Comparison of ENCODE assay signal across 21 cellular contexts in the genomic region with DNA sequence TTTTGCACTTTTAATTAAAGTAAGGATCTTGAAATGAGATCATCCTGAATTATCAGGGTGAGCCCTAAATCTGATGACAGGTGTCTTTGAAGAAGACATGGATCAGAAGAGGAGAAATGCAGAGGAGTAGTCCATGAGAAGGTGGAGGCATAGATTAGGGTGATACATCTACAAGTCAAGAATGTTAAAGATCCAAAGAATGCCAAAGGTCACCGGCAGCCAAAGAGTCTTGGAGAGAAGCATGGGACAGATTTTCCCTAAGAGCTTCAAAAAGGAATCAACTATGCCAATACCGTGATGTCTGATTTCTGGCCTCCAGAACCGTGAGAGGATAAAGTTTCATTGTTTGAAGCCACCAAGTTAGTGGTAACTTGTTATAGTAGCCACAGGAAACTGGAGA. TPM values are rescaled to one million over a fixed set of nuclear protein-coding genes. Genes with fewer than 3 reads are reported as not detected.
DNase-seq lines count a peak whose midpoint lies in the region; ATAC-seq, FAIRE-seq and TF ChIP-seq lines count a peak whose summit lies in the region.
"Had no signal": no experiment of that assay in that cellular context is flagged by ENCODE, and none has a peak within 500 bp of the region (broad histone marks: within the 10 kb centered on the region; RNA-seq: fewer than 3 reads in every experiment).

No MANE protein-coding gene starts in this region.

- CTCF ChIA-PET in HepG2 (lab: Yijun Ruan, JAX; ENCODE audit: low intra/inter-chr PET ratio, low total read pairs): no interaction called here
- CTCF ChIA-PET in activated CD8-positive, alpha-beta memory T cell treated with anti-CD3 and anti-CD28 coated beads, Interleukin-2, amount 10 ng/mL, durations not matched to agents 7 days and 5 days (lab: Charles Lee): no interaction called here

- FAIRE-seq in HepG2 (lab: Jason Lieb, UNC): no peak
- FAIRE-seq: G401.6, GM12891 had no signal

- peaks cover 30% of the 10 kb centered on the region for H3K36me3 Mint-ChIP-seq in activated CD8-positive, alpha-beta memory T cell treated with anti-CD3 and anti-CD28 coated beads, Interleukin-2, amount 10 ng/mL, durations not matched to agents 7 days and 5 days
- H3K36me3 Mint-ChIP-seq: CD14-positive monocyte; CD4-positive, alpha-beta memory T cell had no signal

- BruUV-seq in HepG2 (replicated peaks; lab: Mats Ljungman, UMichigan): no TSS peak

- no peak for TF ChIP-seq RAD21 in HepG2 (CRISPR knock-in tag; IDR thresholded peaks at IDR 0.05)

- ATAC-seq in HepG2 (peak; percentile 17; the same call in 1 of the 3 replicates), right lobe of liver (no peak)
- no peak for ATAC-seq in activated CD8-positive, alpha-beta memory T cell treated with anti-CD3 and anti-CD28 coated beads, Interleukin-2, amount 10 ng/mL, durations not matched to agents 7 days and 5 days

- POLR2A ChIA-PET in HepG2 (lab: Yijun Ruan, JAX): no interaction called here

- no peak overlapping the region for H3K9ac ChIP-seq in HepG2 (ENCODE audit: insufficient read depth, low read depth, low read length)
- H3K9ac ChIP-seq: BLaER1 had no signal

- H3K4me2 ChIP-seq in HepG2 (ENCODE audit: low read depth, low read length) (no peak overlapping the region), hepatocyte (no peak overlapping the region)
- H3K4me2 ChIP-seq: BLaER1 had no signal

- no peak for TF ChIP-seq POLR2A in HepG2 (IDR thresholded peaks at IDR 0.05; ENCODE audit: insufficient read depth in 1 of 2, low read depth in 2 of 2, low read length in 2 of 2)
- no peak for TF ChIP-seq POLR2A in right lobe of liver (IDR thresholded peaks at IDR 0.05)

- WGBS in HepG2 (ENCODE audit: low lambda C conversion rate): 22% methylated on average over 3 of the region's 3 CpGs
- WGBS in right lobe of liver (ENCODE audit: insufficient coverage, low coverage, low lambda C conversion rate, missing lambda C conversion rate): 75% methylated on average over 1 of the region's 3 CpGs
- 93% methylated on average over 3 of the region's 3 CpGs for WGBS in hepatocyte (ENCODE audit: low lambda C conversion rate, missing lambda C conversion rate)

- peaks cover 7% of the 10 kb centered on the region for H3K9me3 Mint-ChIP-seq in activated CD8-positive, alpha-beta memory T cell treated with anti-CD3 and anti-CD28 coated beads, Interleukin-2, amount 10 ng/mL, durations not matched to agents 7 days and 5 days (ENCODE audit: low read depth)
- H3K9me3 Mint-ChIP-seq: H9 had no signal

- intact Hi-C loops in HepG2 (cut with micrococcal nuclease; ENCODE audit: unreplicated experiment) (no loop called here), right lobe of liver (cut with DNase I) (no loop called here), cardiac septum (cut with DNase I) (no loop called here)

- no peaks in the 10 kb centered on the region for H3K9me2 ChIP-seq in hepatocyte (replicated peaks; ENCODE audit: insufficient read depth)

- no peak overlapping the region for H3K4me3 ChIP-seq in HepG2 (replicated peaks in 1 of 3; ENCODE audit: insufficient read depth in 1 of 3, low read depth in 2 of 3, low read length in 3 of 3)
- no peak overlapping the region for H3K4me3 ChIP-seq in right lobe of liver
- H3K4me3 ChIP-seq in hepatocyte: no peak overlapping the region
- H3K4me3 ChIP-seq: BLaER1 had no signal

- H3K4me1 Mint-ChIP-seq in activated CD8-positive, alpha-beta memory T cell treated with anti-CD3 and anti-CD28 coated beads, Interleukin-2, amount 10 ng/mL, durations not matched to agents 7 days and 5 days: peaks cover 18% of the 10 kb centered on the region
- H3K4me1 Mint-ChIP-seq: CD14-positive monocyte, H9 had no signal

- H3K27ac ChIP-seq in HepG2 (ENCODE audit: extremely low read length, insufficient read depth, low read length) (no peak overlapping the region), right lobe of liver (no peak overlapping the region), hepatocyte (no peak overlapping the region)
- H3K27ac ChIP-seq: BLaER1 had no signal

- no peak overlapping the region for H2AFZ ChIP-seq in HepG2 (ENCODE audit: low read length)
- H2AFZ ChIP-seq in hepatocyte: no peak overlapping the region

- H3K4me3 Mint-ChIP-seq in activated CD8-positive, alpha-beta memory T cell treated with anti-CD3 and anti-CD28 coated beads, Interleukin-2, amount 10 ng/mL, durations not matched to agents 7 days and 5 days: no peak overlapping the region
- H3K4me3 Mint-ChIP-seq: CD14-positive monocyte; CD4-positive, alpha-beta memory T cell; H9 had no signal

- no peak overlapping the region for H3K27ac Mint-ChIP-seq in activated CD8-positive, alpha-beta memory T cell treated with anti-CD3 and anti-CD28 coated beads, Interleukin-2, amount 10 ng/mL, durations not matched to agents 7 days and 5 days
- H3K27ac Mint-ChIP-seq: CD14-positive monocyte had no signal

- H3K9me3 ChIP-seq in HepG2 (ENCODE audit: low read length) (no peaks in the 10 kb centered on the region), right lobe of liver (no peaks in the 10 kb centered on the region), hepatocyte (ENCODE audit: low read depth) (no peaks in the 10 kb centered on the region)
- H3K9me3 ChIP-seq: BLaER1 had no signal

- H3K79me2 ChIP-seq in HepG2 (ENCODE audit: insufficient read depth, low read length): no peaks in the 10 kb centered on the region
- H3K79me2 ChIP-seq in hepatocyte: no peaks in the 10 kb centered on the region

- DNase-seq in HepG2 (ENCODE audit: low spot score) (no peak), right lobe of liver (no peak), NCI-H226 (peak; percentile 60), islet precursor cell (peak; percentile 56), hepatocyte (ENCODE audit: low spot score) (no peak), NCI-H1694 treated with DMSO at 0.1 percent for 48 hours (lab: John Stamatoyannopoulos, UW) (no peak), cardiac septum (ENCODE audit: low spot score) (no peak)
- DNase-seq in activated CD8-positive, alpha-beta memory T cell treated with anti-CD3 and anti-CD28 coated beads, Interleukin-2, amount 10 ng/mL, durations not matched to agents 7 days and 5 days: no peak
- DNase-seq: 8988T; CD4-positive, alpha-beta memory T cell; DMS 273 treated with DMSO at 0.1 percent for 48 hours; DMS53; DND-41; GOT3; H9 had no signal

- H3K36me3 ChIP-seq in HepG2 (replicated peaks in 1 of 2; ENCODE audit: control insufficient read depth in 1 of 2, insufficient read depth in 2 of 2, low read length in 2 of 2) (no peaks in the 10 kb centered on the region), right lobe of liver (no peaks in the 10 kb centered on the region), hepatocyte (replicated peaks; ENCODE audit: insufficient read depth, low read depth) (no peaks in the 10 kb centered on the region)
- H3K36me3 ChIP-seq: BLaER1 had no signal

- H3K4me1 ChIP-seq in HepG2 (ENCODE audit: insufficient read depth, low read length) (no peaks in the 10 kb centered on the region), right lobe of liver (no peaks in the 10 kb centered on the region), hepatocyte (ENCODE audit: insufficient read depth) (no peaks in the 10 kb centered on the region)
- H3K4me1 ChIP-seq: BLaER1 had no signal

- H3K27me3 ChIP-seq in HepG2 (ENCODE audit: control insufficient read depth in 1 of 2, insufficient read depth in 2 of 2, low read length in 2 of 2): peaks cover 0 to 3% of the 10 kb centered on the region in 2 experiments; a peak in 2 of 5 replicates
- no peaks in the 10 kb centered on the region for H3K27me3 ChIP-seq in right lobe of liver
- no peaks in the 10 kb centered on the region for H3K27me3 ChIP-seq in hepatocyte
- H3K27me3 ChIP-seq: BLaER1 had no signal

- H4K20me1 ChIP-seq in HepG2 (ENCODE audit: insufficient read depth, low read length): no peaks in the 10 kb centered on the region
- no peaks in the 10 kb centered on the region for H4K20me1 ChIP-seq in hepatocyte (ENCODE audit: insufficient read depth, poor library complexity, severe bottlenecking)
- H4K20me1 ChIP-seq: BLaER1 had no signal

- TF ChIP-seq CTCF in HepG2 (CRISPR knock-in tag; IDR thresholded peaks at IDR 0.05): no peak
- no peak for TF ChIP-seq CTCF in right lobe of liver (IDR thresholded peaks at IDR 0.05)
- TF ChIP-seq CTCF in hepatocyte (IDR thresholded peaks at IDR 0.05; ENCODE audit: poor library complexity): no peak

- in situ Hi-C loops in HepG2 (cut with HindIII; ENCODE audit: extremely low pct_ligation_motif_present, low pct_unique_long_range_greater_than_20kb): no loop called here

- no peaks in the 10 kb centered on the region for H3K27me3 Mint-ChIP-seq in activated CD8-positive, alpha-beta memory T cell treated with anti-CD3 and anti-CD28 coated beads, Interleukin-2, amount 10 ng/mL, durations not matched to agents 7 days and 5 days
- H3K27me3 Mint-ChIP-seq: CD4-positive, alpha-beta memory T cell had no signal

- TF ChIP-seq EP300 in HepG2 (IDR thresholded peaks at IDR 0.05; ENCODE audit: low read depth in 2 of 2, low read length in 2 of 2): no peak
- no peak for TF ChIP-seq EP300 in HepG2 (CRISPR knock-in tag; IDR thresholded peaks at IDR 0.05; ENCODE audit: borderline replicate concordance)

RNA-seq across cellular contexts. Expression of gene THEMIS, which starts 59.0 kb away (rescaled TPM):
- total RNA-seq in HepG2 (2016; rRNA removed; fragmentation: Illumina TruSeq; extraction: Trizol): not detected in 2 replicates
- total RNA-seq in HepG2 (2016; cell fraction: cytosol; rRNA removed; fragmentation: Illumina TruSeq; extraction: Trizol; ENCODE audit: low read depth): not detected in 2 replicates
- total RNA-seq in HepG2 (2016; cell fraction: insoluble cytoplasmic fraction; rRNA removed; fragmentation: Illumina TruSeq; extraction: Trizol): not detected in 2 replicates
- total RNA-seq in HepG2 (2016; cell fraction: membrane; rRNA removed; fragmentation: Illumina TruSeq; extraction: Trizol): not detected in 2 replicates
- not detected in 2 replicates for total RNA-seq in HepG2 (2016; cell fraction: nucleus; rRNA removed; fragmentation: Illumina TruSeq; extraction: Trizol)
- polyA plus RNA-seq in HepG2 (2011; rRNA removed): not detected in 2 replicates
- polyA plus RNA-seq in HepG2 (2011; cell fraction: cytosol; rRNA removed): not detected in 2 replicates
- not detected in 2 replicates for polyA plus RNA-seq in HepG2 (2011; cell fraction: nucleus; rRNA removed)
- not detected in 2 replicates for polyA plus RNA-seq in HepG2 (2012)
- polyA plus RNA-seq in HepG2 (2016; cell fraction: cytosol; fragmentation: Illumina TruSeq; extraction: Trizol; ENCODE audit: low read depth): not detected in 2 replicates
- not detected in 2 replicates for polyA plus RNA-seq in HepG2 (2016; cell fraction: insoluble cytoplasmic fraction; fragmentation: Illumina TruSeq; extraction: Trizol; ENCODE audit: low read depth)
- polyA plus RNA-seq in HepG2 (2016; cell fraction: membrane; fragmentation: Illumina TruSeq; extraction: Trizol; ENCODE audit: low read depth): not detected in 2 replicates
- not detected in 2 replicates for polyA plus RNA-seq in HepG2 (2016; cell fraction: nucleus; fragmentation: Illumina TruSeq; extraction: Trizol; ENCODE audit: insufficient read depth, low read depth)
- not detected in 2 replicates for polyA minus RNA-seq in HepG2 (2011; rRNA and poly(A)+ RNA removed; ENCODE audit: low replicate concordance)
- not detected in 2 replicates for polyA minus RNA-seq in HepG2 (2011; cell fraction: cytosol; rRNA and poly(A)+ RNA removed)
- polyA minus RNA-seq in HepG2 (2011; cell fraction: nucleus; rRNA and poly(A)+ RNA removed): not detected in 2 replicates
- under 1 TPM in 5 of 6 experiments, not detected in 1; 0.09 to 0.61 (median 0.17) TPM for total RNA-seq in right lobe of liver
- 100 to 1,000 TPM; 107 to 133 TPM for total RNA-seq in activated CD8-positive, alpha-beta memory T cell treated with anti-CD3 and anti-CD28 coated beads, Interleukin-2, amount 10 ng/mL, durations not matched to agents 7 days and 5 days
- total RNA-seq in hepatocyte: not detected in 2 replicates
- not detected in 2 replicates for polyA plus RNA-seq in hepatocyte
- total RNA-seq in cardiac septum: 0.08 TPM
- total RNA-seq: A673, H9 had no signal
- polyA plus RNA-seq: AG04450 had no signal

Comparison
In these comparisons a context has a peak if more than half of its experiments do, and no peak if none do; other contexts are left out.
1. DNase-seq: peak in NCI-H226 (single experiment) and islet precursor cell (single experiment); none in HepG2 (single experiment), right lobe of liver (0 of 3), activated CD8-positive, alpha-beta memory T cell treated with anti-CD3 and anti-CD28 coated beads, Interleukin-2, amount 10 ng/mL, durations not matched to agents 7 days and 5 days (single experiment), hepatocyte (single experiment), NCI-H1694 treated with DMSO at 0.1 percent for 48 hours (single experiment) and cardiac septum (single experiment).
2. RNA of gene THEMIS, which starts 59.0 kb away (total RNA-seq): 107 to 133 TPM in activated CD8-positive, alpha-beta memory T cell treated with anti-CD3 and anti-CD28 coated beads, Interleukin-2, amount 10 ng/mL, durations not matched to agents 7 days and 5 days; 0.09 to 0.61 TPM in right lobe of liver, 0.08 TPM in cardiac septum (single experiment), not detected in HepG2 and not detected in hepatocyte; every median in the first group is over 10 times any median in the second.